ENCODE assay signal across 1 cellular context in genomic region chr4:77877771-77878170, GRCh38.
TF ChIP-seq lines count a peak whose summit lies in the region.

No MANE protein-coding gene starts in this region.

TF ChIP-seq in IMR-90, 13 proteins besides CTCF, POLR2A, EP300 and RAD21 (continued from another document):
- TF ChIP-seq, protein P1, sequence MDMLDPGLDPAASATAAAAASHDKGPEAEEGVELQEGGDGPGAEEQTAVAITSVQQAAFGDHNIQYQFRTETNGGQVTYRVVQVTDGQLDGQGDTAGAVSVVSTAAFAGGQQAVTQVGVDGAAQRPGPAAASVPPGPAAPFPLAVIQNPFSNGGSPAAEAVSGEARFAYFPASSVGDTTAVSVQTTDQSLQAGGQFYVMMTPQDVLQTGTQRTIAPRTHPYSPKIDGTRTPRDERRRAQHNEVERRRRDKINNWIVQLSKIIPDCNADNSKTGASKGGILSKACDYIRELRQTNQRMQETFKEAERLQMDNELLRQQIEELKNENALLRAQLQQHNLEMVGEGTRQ (IDR thresholded peaks at IDR 0.05; ENCODE audit: low read depth, low read length): no peak
- TF ChIP-seq MAZ (IDR thresholded peaks at IDR 0.05; ENCODE audit: borderline replicate concordance, low read depth, low read length) (no peak), CHD1 (IDR thresholded peaks at IDR 0.05; ENCODE audit: low read depth, low read length) (no peak), FOS (IDR thresholded peaks at IDR 0.05; ENCODE audit: low read depth, low read length) (no peak), MAFK (IDR thresholded peaks at IDR 0.05; ENCODE audit: low read depth, low read length) (no peak), SMC3 (IDR thresholded peaks at IDR 0.05; ENCODE audit: low read depth, low read length) (no peak), NFE2L2 (IDR thresholded peaks at IDR 0.05; ENCODE audit: low read depth, low read length) (no peak), MXI1 (IDR thresholded peaks at IDR 0.05; ENCODE audit: borderline replicate concordance, low read depth, low read length) (no peak)
TF ChIP-seq in IMR-90: peak in this region for 0.
